In genomic region chr6:31972709-31973350, GRCh38 we compare ENCODE assay signal across 6 cellular contexts. TPM values are rescaled to one million over a fixed set of nuclear protein-coding genes. Genes with fewer than 3 reads are reported as not detected.
A peak's percentile ranks its signal among the peaks of the same experiment; 100 is the strongest.
DNase-seq lines count a peak whose midpoint lies in the region; ATAC-seq and TF ChIP-seq lines count a peak whose summit lies in the region.

No MANE protein-coding gene starts in this region.

- POLR2A ChIA-PET in WTC11 (lab: Charles Lee), result interaction anchor here (0.9 to 2.5 kb wide), 3 partner anchors 14 to 166 kb away, joined by 3 to 13 read pairs (median 6); partner anchors contain the start of genes HSPA1B, LSM2, NELFE and SKIC2

- H3K4me3 ChIP-seq in GM12864 (ENCODE audit: low read depth, low read length) (peak overlapping the region; percentile 96), kidney epithelial cell (ENCODE audit: low read depth, low read length) (peak overlapping the region; percentile 89)

- H3K36me3 Mint-ChIP-seq in WTC11, result peaks cover 31% of the 10 kb centered on the region

- CTCF ChIA-PET in WTC11 (lab: Charles Lee), result interaction anchor here (1.3 to 4.1 kb wide), 3 partner anchors 14 to 124 kb away, joined by 3 to 14 read pairs (median 8); partner anchors contain the start of genes NELFE and SKIC2

- H3K4me3 Mint-ChIP-seq in WTC11, result peak overlapping the region; percentile 84

- no peaks in the 10 kb centered on the region for H3K27me3 ChIP-seq in kidney epithelial cell (ENCODE audit: control insufficient read depth, insufficient read depth, low read length)

- TF ChIP-seq CTCF in GM12864 (IDR thresholded peaks at IDR 0.05; ENCODE audit: low read depth, low read length, missing control alignments), result no peak
- no peak for TF ChIP-seq CTCF in WTC11 (IDR thresholded peaks at IDR 0.05)
- no peak for TF ChIP-seq CTCF in kidney epithelial cell (IDR thresholded peaks at IDR 0.05; ENCODE audit: insufficient read depth, low read length, poor library complexity, severe bottlenecking)

- peak overlapping the region; percentile 99 for H3K27ac Mint-ChIP-seq in WTC11

- H3K4me1 Mint-ChIP-seq in WTC11, result peaks cover 12% of the 10 kb centered on the region

- no peaks in the 10 kb centered on the region for H3K27me3 Mint-ChIP-seq in WTC11 (ENCODE audit: low read depth)

- DNase-seq in GM12864 (ENCODE audit: low read depth) (no peak), WTC11 (ENCODE audit: low spot score) (no peak), kidney epithelial cell (ENCODE audit: low read depth) (no peak), NCI-H345 treated with DMSO at 0.1 percent for 48 hours (lab: John Stamatoyannopoulos, UW; ENCODE audit: unreplicated experiment) (no peak), GF-D8 (lab: John Stamatoyannopoulos, UW) (no peak)

- ATAC-seq in WTC11 (no peak), HG02884 (IDR thresholded peaks at IDR 0.05; ENCODE audit: unreplicated experiment) (no peak)

- H3K36me3 ChIP-seq in kidney epithelial cell (ENCODE audit: control insufficient read depth, insufficient read depth, low read length), result peaks cover 2% of the 10 kb centered on the region

- H3K9me3 Mint-ChIP-seq in WTC11, result peaks cover 11% of the 10 kb centered on the region

TF ChIP-seq in WTC11, 78 proteins besides CTCF, POLR2A, EP300 and RAD21:
- 0 out of 2 replicates have a peak, but pooled peaks have one; percentile 58 for TF ChIP-seq ARID4B (CRISPR knock-in tag; IDR thresholded peaks at IDR 0.05; ENCODE audit: borderline replicate concordance)
- no peak for TF ChIP-seq FOXK1 (CRISPR knock-in tag; IDR thresholded peaks at IDR 0.05)

RNA-seq across cellular contexts. Expression of gene DXO, which starts 0.9 kb away (rescaled TPM):
- total RNA-seq in WTC11 (2021) (13.8 to 16.5 TPM (median 15.7 TPM) in 3 replicates), kidney epithelial cell (28.1 and 30.6 TPM in 2 replicates)

RNA-seq across cellular contexts. Expression of gene C4A, which starts 9.0 kb away (rescaled TPM):
- total RNA-seq in WTC11 (2021) (3.8 to 5.2 TPM (median 4.2 TPM) in 3 replicates), kidney epithelial cell (1.8 and 3.2 TPM in 2 replicates)

RNA-seq across cellular contexts. Expression of gene SKIC2, which starts 13.9 kb away (rescaled TPM):
- total RNA-seq in WTC11 (2021) (80.0 to 84.0 TPM (median 81.8 TPM) in 3 replicates), kidney epithelial cell (43.3 and 49.1 TPM in 2 replicates)

RNA-seq across cellular contexts. Expression of gene NELFE, which starts 14.1 kb away (rescaled TPM):
- 73.8 to 88.7 TPM (median 79.0 TPM) in 3 replicates for total RNA-seq in WTC11 (2021)
- 123 and 140 TPM in 2 replicates for total RNA-seq in kidney epithelial cell

RNA-seq across cellular contexts. Expression of gene CFB, which starts 26.9 kb away (rescaled TPM):
- total RNA-seq in WTC11 (2021) (1.4 to 2.7 TPM (median 1.4 TPM) in 3 replicates), kidney epithelial cell (1.9 and 13.8 TPM in 2 replicates)
